17 cellular contexts compared by ENCODE assay signal in genomic region chr2:238649936-238650518, GRCh38.
DNase-seq lines count a peak whose midpoint lies in the region; ATAC-seq and TF ChIP-seq lines count a peak whose summit lies in the region.
"Had no signal": no experiment of that assay in that cellular context is flagged by ENCODE, and none has a peak within 500 bp of the region (broad histone marks: within the 10 kb centered on the region; RNA-seq: fewer than 3 reads in every experiment).

No MANE protein-coding gene starts in this region.

- 88 to 100% methylated on average over 1 to 10 of the region's 10 CpGs for WGBS in endodermal cell (ENCODE audit: insufficient coverage in 1 of 2, insufficient read length in 1 of 2), 2 experiments
- WGBS in neuronal stem cell (ENCODE audit: extremely low coverage in 2 of 2, insufficient read length in 2 of 2, insufficient replicate concordance in 1 of 2), 2 donors = no CpG with 5 or more reads among the region's 10 CpGs
- WGBS in esophagus squamous epithelium, 2 donors = 91% methylated on average over 4 of the region's 10 CpGs; no CpG with 5 or more reads in 1 of the 2 donors

- no peak overlapping the region for H2AFZ ChIP-seq in neuronal stem cell (ENCODE audit: low read length)

- no peak overlapping the region for H4K91ac ChIP-seq in neuronal stem cell (ENCODE audit: low read depth, low read length, poor library complexity)

- H3K18ac ChIP-seq in neuronal stem cell (ENCODE audit: low read length) = peak overlapping the region; percentile 72

- no peak overlapping the region for H2BK5ac ChIP-seq in neuronal stem cell (ENCODE audit: low read length)

- no peaks in the 10 kb centered on the region for H3K4me1 Mint-ChIP-seq in endodermal cell
- H3K4me1 Mint-ChIP-seq: CD8-positive, alpha-beta memory T cell had no signal

- no peak overlapping the region for H2BK12ac ChIP-seq in neuronal stem cell (ENCODE audit: low read length)

- peaks cover 2% of the 10 kb centered on the region for H3K27me3 Mint-ChIP-seq in endodermal cell (ENCODE audit: insufficient read depth)

- H3K79me1 ChIP-seq in neuronal stem cell (ENCODE audit: low read depth, low read length) = no peaks in the 10 kb centered on the region

- no peak overlapping the region for H3K4ac ChIP-seq in neuronal stem cell (ENCODE audit: low read length)

- no peak overlapping the region for H3K4me2 ChIP-seq in neuronal stem cell (ENCODE audit: insufficient read depth, low read length, poor library complexity, severe bottlenecking)
- H3K4me2 ChIP-seq: BLaER1 had no signal

- no peak for TF ChIP-seq POLR2A in esophagus squamous epithelium (IDR thresholded peaks at IDR 0.05)

- no peak for ATAC-seq in HG03175 (IDR thresholded peaks at IDR 0.05; ENCODE audit: unreplicated experiment)
- ATAC-seq: HepG2 had no signal

- no peaks in the 10 kb centered on the region for H3K36me3 Mint-ChIP-seq in endodermal cell (ENCODE audit: low read depth)
- H3K36me3 Mint-ChIP-seq: CD8-positive, alpha-beta memory T cell had no signal

- H3K14ac ChIP-seq in neuronal stem cell (ENCODE audit: low read length) = no peak overlapping the region

- DNase-seq in activated CD8-positive, alpha-beta memory T cell treated with anti-CD3 and anti-CD28 coated beads for 24 hours = peak; percentile 44
- no peak for DNase-seq in activated CD8-positive, alpha-beta memory T cell treated with anti-CD3 and anti-CD28 coated beads, Interleukin-2, amount 50 U/mL, for 4 hours
- DNase-seq in endodermal cell = peak; percentile 22
- DNase-seq in neuronal stem cell (ENCODE audit: low spot score) = no peak
- no peak for DNase-seq in anterior cingulate cortex (lab: John Stamatoyannopoulos, UW)
- no peak for DNase-seq in esophagus squamous epithelium (lab: John Stamatoyannopoulos, UW)
- DNase-seq: AML-193; Caco-2; CD8-positive, alpha-beta memory T cell; DND-41; GDM1; GOT3; H9 had no signal

- no peak overlapping the region for H3K4me3 ChIP-seq in endodermal cell (ENCODE audit: low read length)
- no peak overlapping the region for H3K4me3 ChIP-seq in neuronal stem cell (ENCODE audit: low read length in 2 of 2)
- H3K4me3 ChIP-seq in esophagus squamous epithelium = no peak overlapping the region
- H3K4me3 ChIP-seq: BLaER1 had no signal

- H3K27ac ChIP-seq in endodermal cell (ENCODE audit: low read depth, low read length) (no peak overlapping the region), neuronal stem cell (replicated peaks; ENCODE audit: low read length) (no peak overlapping the region), esophagus squamous epithelium (no peak overlapping the region)
- H3K27ac ChIP-seq: 22Rv1, BLaER1 had no signal

- TF ChIP-seq CTCF in endodermal cell (conservative IDR thresholded peaks at IDR 0.05) (no peak), esophagus squamous epithelium (IDR thresholded peaks at IDR 0.05) (no peak)

- H3K4me1 ChIP-seq in endodermal cell (ENCODE audit: control insufficient read depth, insufficient read depth, low read length) = no peaks in the 10 kb centered on the region
- peaks cover 0 to 9% of the 10 kb centered on the region in 2 donors for H3K4me1 ChIP-seq in neuronal stem cell (ENCODE audit: control insufficient read depth in 2 of 2, insufficient read depth in 1 of 2, low read depth in 1 of 2, low read length in 2 of 2)
- peaks cover 0 to 2% (median under 1%) of the 10 kb centered on the region in 3 donors for H3K4me1 ChIP-seq in esophagus squamous epithelium

- H3K9ac ChIP-seq in endodermal cell (ENCODE audit: extremely low read depth, low read length, poor library complexity, severe bottlenecking) (no peak overlapping the region), neuronal stem cell (ENCODE audit: low read depth, low read length, poor library complexity) (peak overlapping the region; percentile 13)
- H3K9ac ChIP-seq: BLaER1 had no signal

- intact Hi-C loops in esophagus squamous epithelium (cut with DNase I) = no loop called here

- H2BK120ac ChIP-seq in neuronal stem cell (ENCODE audit: low read depth, low read length) = no peak overlapping the region

- H2BK15ac ChIP-seq in neuronal stem cell (ENCODE audit: low read length) = no peak overlapping the region

- no peak overlapping the region for H3K23ac ChIP-seq in neuronal stem cell (ENCODE audit: low read depth, low read length, poor library complexity)

- peaks cover 1% of the 10 kb centered on the region for H3K9me3 Mint-ChIP-seq in endodermal cell

- H3K27ac Mint-ChIP-seq in endodermal cell = no peak overlapping the region
- H3K27ac Mint-ChIP-seq: CD8-positive, alpha-beta memory T cell; H9 had no signal

- H3K4me3 Mint-ChIP-seq in endodermal cell = no peak overlapping the region
- H3K4me3 Mint-ChIP-seq: CD8-positive, alpha-beta memory T cell; H9 had no signal

- no peak overlapping the region for H2AK5ac ChIP-seq in neuronal stem cell (ENCODE audit: low read depth, low read length)

- no peaks in the 10 kb centered on the region for H3K27me3 ChIP-seq in endodermal cell (ENCODE audit: control insufficient read depth, insufficient read depth, low read length, poor library complexity, severe bottlenecking)
- no peaks in the 10 kb centered on the region for H3K27me3 ChIP-seq in neuronal stem cell (ENCODE audit: control insufficient read depth in 3 of 3, insufficient read depth in 3 of 3, low read depth in 1 of 3, low read length in 3 of 3)
- no peaks in the 10 kb centered on the region for H3K27me3 ChIP-seq in esophagus squamous epithelium
- H3K27me3 ChIP-seq: BLaER1 had no signal

- H3K36me3 ChIP-seq in endodermal cell (ENCODE audit: control insufficient read depth, insufficient read depth, low read length) = no peaks in the 10 kb centered on the region
- H3K36me3 ChIP-seq in neuronal stem cell (replicated peaks in 1 of 2; ENCODE audit: control insufficient read depth in 2 of 2, insufficient read depth in 2 of 2, low read length in 2 of 2) = no peaks in the 10 kb centered on the region
- H3K36me3 ChIP-seq in esophagus squamous epithelium = no peaks in the 10 kb centered on the region
- H3K36me3 ChIP-seq: BLaER1 had no signal

- H4K8ac ChIP-seq in neuronal stem cell (ENCODE audit: low read depth, low read length) = no peak overlapping the region

- H3K9me3 ChIP-seq in endodermal cell (ENCODE audit: control insufficient read depth, low read length) (no peaks in the 10 kb centered on the region), neuronal stem cell (replicated peaks in 1 of 2; ENCODE audit: control insufficient read depth in 2 of 2, insufficient read depth in 1 of 2, low read depth in 1 of 2, low read length in 2 of 2) (no peaks in the 10 kb centered on the region), esophagus squamous epithelium (no peaks in the 10 kb centered on the region)
- H3K9me3 ChIP-seq: Caco-2 had no signal

Comparison
In these comparisons a context has a peak if more than half of its experiments do, and no peak if none do; other contexts are left out.
1. DNase-seq: peak in activated CD8-positive, alpha-beta memory T cell treated with anti-CD3 and anti-CD28 coated beads for 24 hours (single experiment) and endodermal cell (single experiment); none in activated CD8-positive, alpha-beta memory T cell treated with anti-CD3 and anti-CD28 coated beads, Interleukin-2, amount 50 U/mL, for 4 hours (single experiment), neuronal stem cell (single experiment), anterior cingulate cortex (0 of 58) and esophagus squamous epithelium (single experiment).